In genomic region chr16:4511441-4512082, GRCh38 we compare ENCODE assay signal across 8 cellular contexts. TPM values are rescaled to one million over a fixed set of nuclear protein-coding genes. Genes with fewer than 3 reads are reported as not detected.
A peak's percentile ranks its signal among the peaks of the same experiment; 100 is the strongest.
DNase-seq lines count a peak whose midpoint lies in the region; ATAC-seq and FAIRE-seq lines count a peak whose summit lies in the region.

No MANE protein-coding gene starts in this region.

- ATAC-seq in esophagus mucosa (peak; percentile 74), HG03139 (IDR thresholded peaks at IDR 0.05; ENCODE audit: unreplicated experiment) (no peak)
- peak; percentile 29 for ATAC-seq in naive thymus-derived CD4-positive, alpha-beta T cell
- ATAC-seq in activated CD4-positive, CD25-positive, alpha-beta regulatory T cell treated with anti-CD3 and anti-CD28 coated beads, Interleukin-2, amount 50 U/mL, for 24 hours, result no peak

- peak; percentile 75 for FAIRE-seq in HTR-8/SVneo (lab: Jason Lieb, UNC)

- CTCF ChIA-PET in naive thymus-derived CD4-positive, alpha-beta T cell (lab: Charles Lee), result interaction anchor here (1.6 kb wide), 1 partner anchor 35 kb away, joined by 4 read pairs; the partner anchor contains the start of gene HMOX2

- H3K27ac Mint-ChIP-seq in naive thymus-derived CD4-positive, alpha-beta T cell, result peak overlapping the region; percentile 43 to 90 (median 72)

- H3K27me3 ChIP-seq in SJCRH30, result no peaks in the 10 kb centered on the region
- no peaks in the 10 kb centered on the region for H3K27me3 ChIP-seq in naive thymus-derived CD4-positive, alpha-beta T cell (ENCODE audit: control insufficient read depth in 2 of 2, insufficient read depth in 2 of 2, low read length in 2 of 2)

- peaks cover 34 to 72% (median 52%) of the 10 kb centered on the region in 7 donors for H3K4me1 Mint-ChIP-seq in naive thymus-derived CD4-positive, alpha-beta T cell

- no peaks in the 10 kb centered on the region for H3K27me3 Mint-ChIP-seq in naive thymus-derived CD4-positive, alpha-beta T cell

- POLR2A ChIA-PET in naive thymus-derived CD4-positive, alpha-beta T cell (lab: Charles Lee), result no interaction called here

- no peaks in the 10 kb centered on the region for H3K9me3 ChIP-seq in SJCRH30 (replicated peaks)
- H3K9me3 ChIP-seq in naive thymus-derived CD4-positive, alpha-beta T cell (ENCODE audit: control insufficient read depth in 2 of 3, low read length in 3 of 3), result no peaks in the 10 kb centered on the region

- peaks cover 9 to 40% (median 18%) of the 10 kb centered on the region in 5 donors for H3K36me3 Mint-ChIP-seq in naive thymus-derived CD4-positive, alpha-beta T cell

- no peak overlapping the region for H3K27ac ChIP-seq in SJCRH30
- no peak overlapping the region for H3K27ac ChIP-seq in naive thymus-derived CD4-positive, alpha-beta T cell (ENCODE audit: low read depth, low read length)

- intact Hi-C loops in naive thymus-derived CD4-positive, alpha-beta T cell (cut with micrococcal nuclease), result loop anchor here in 1 of 2 donors (10.0 kb wide), 1 partner anchor 443 kb away; the partner anchor contains the start of gene SEC14L5

- no peak overlapping the region for H3K4me3 Mint-ChIP-seq in naive thymus-derived CD4-positive, alpha-beta T cell

- H3K36me3 ChIP-seq in SJCRH30, result peaks cover 17% of the 10 kb centered on the region
- peaks cover 19 to 74% (median 25%) of the 10 kb centered on the region in 3 experiments for H3K36me3 ChIP-seq in naive thymus-derived CD4-positive, alpha-beta T cell (ENCODE audit: control insufficient read depth in 2 of 3, insufficient read depth in 3 of 3, low read length in 3 of 3)

- H3K4me3 ChIP-seq in SJCRH30, result no peak overlapping the region
- H3K4me3 ChIP-seq in naive thymus-derived CD4-positive, alpha-beta T cell (ENCODE audit: low read length), result no peak overlapping the region

- no peaks in the 10 kb centered on the region for H3K9me3 Mint-ChIP-seq in naive thymus-derived CD4-positive, alpha-beta T cell

- DNase-seq in Caki2 (ENCODE audit: low read depth), result peak; percentile 54
- peak; percentile 60 for DNase-seq in HTR-8/SVneo (ENCODE audit: insufficient read length, low spot score)
- peak; percentile 74 to 81 for DNase-seq in SJCRH30
- no peak for DNase-seq in naive thymus-derived CD4-positive, alpha-beta T cell
- no peak for DNase-seq in epidermal melanocyte (ENCODE audit: insufficient read length, low spot score)

- in situ Hi-C loops in Caki2 (cut with HindIII; ENCODE audit: low pct_unique_long_range_greater_than_20kb, low sequenced_read_pairs), result loop anchor here (25.0 kb wide), 1 partner anchor 126 kb away; no protein-coding TSS in a partner anchor

- H3K4me1 ChIP-seq in SJCRH30, result no peaks in the 10 kb centered on the region
- peaks cover 34 to 35% of the 10 kb centered on the region in 2 donors for H3K4me1 ChIP-seq in naive thymus-derived CD4-positive, alpha-beta T cell (ENCODE audit: control insufficient read depth in 2 of 2, insufficient read depth in 2 of 2, low read length in 2 of 2)

RNA-seq across cellular contexts. Expression of gene CDIP1, which starts 27.0 kb away (rescaled TPM):
- 0.20 and 1.3 TPM in 2 replicates for total RNA-seq in Caki2 (2014; rRNA removed; shearing (Covaris generic); ENCODE audit: low replicate concordance)
- total RNA-seq in SJCRH30 (2014; rRNA removed; shearing (Covaris generic)), result 28.6 and 31.0 TPM in 2 replicates
- 18.9 TPM for total RNA-seq in esophagus mucosa
- 10 to 100 TPM; 28.1 to 41.1 (median 31.0) TPM for total RNA-seq in naive thymus-derived CD4-positive, alpha-beta T cell
- polyA plus RNA-seq in naive thymus-derived CD4-positive, alpha-beta T cell, result 10 to 100 TPM; 28.3 to 33.4 TPM

RNA-seq across cellular contexts. Expression of gene HMOX2, which starts 35.4 kb away (rescaled TPM):
- 59.7 and 65.0 TPM in 2 replicates for total RNA-seq in Caki2 (2014; rRNA removed; shearing (Covaris generic); ENCODE audit: low replicate concordance)
- 22.0 and 24.2 TPM in 2 replicates for total RNA-seq in SJCRH30 (2014; rRNA removed; shearing (Covaris generic))
- 46.6 TPM for total RNA-seq in esophagus mucosa
- total RNA-seq in naive thymus-derived CD4-positive, alpha-beta T cell, result 10 to 100 TPM; 44.6 to 84.9 (median 61.0) TPM
- polyA plus RNA-seq in naive thymus-derived CD4-positive, alpha-beta T cell, result 100 to 1,000 TPM; 127 to 163 TPM

RNA-seq across cellular contexts. Expression of gene NMRAL1, which starts 37.1 kb away (rescaled TPM):
- 211 and 290 TPM in 2 replicates for total RNA-seq in Caki2 (2014; rRNA removed; shearing (Covaris generic); ENCODE audit: low replicate concordance)
- 0.79 and 2.2 TPM in 2 replicates for total RNA-seq in SJCRH30 (2014; rRNA removed; shearing (Covaris generic))
- 35.2 TPM for total RNA-seq in esophagus mucosa
- 10 to 100 TPM; 34.2 to 72.7 (median 58.1) TPM for total RNA-seq in naive thymus-derived CD4-positive, alpha-beta T cell
- polyA plus RNA-seq in naive thymus-derived CD4-positive, alpha-beta T cell, result 10 to 100 TPM; 61.3 to 81.8 TPM

RNA-seq across cellular contexts. Expression of gene C16orf96, which starts 44.6 kb away (rescaled TPM):
- not detected in 2 replicates for total RNA-seq in Caki2 (2014; rRNA removed; shearing (Covaris generic); ENCODE audit: low replicate concordance)
- not detected in 2 replicates for total RNA-seq in SJCRH30 (2014; rRNA removed; shearing (Covaris generic))
- 0.04 TPM for total RNA-seq in esophagus mucosa
- under 1 TPM; 0.17 to 0.70 (median 0.64) TPM for total RNA-seq in naive thymus-derived CD4-positive, alpha-beta T cell
- polyA plus RNA-seq in naive thymus-derived CD4-positive, alpha-beta T cell, result not detected

Comparison
In these comparisons a context has a peak if more than half of its experiments do, and no peak if none do; other contexts are left out.
1. DNase-seq: peak in Caki2 (single experiment), HTR-8/SVneo (single experiment) and SJCRH30 (2 of 2); none in naive thymus-derived CD4-positive, alpha-beta T cell (0 of 9) and epidermal melanocyte (single experiment).
2. ATAC-seq: peak in esophagus mucosa (single experiment) and naive thymus-derived CD4-positive, alpha-beta T cell (single experiment); none in activated CD4-positive, CD25-positive, alpha-beta regulatory T cell treated with anti-CD3 and anti-CD28 coated beads, Interleukin-2, amount 50 U/mL, for 24 hours (0 of 2) and HG03139 (single experiment).
3. RNA of gene NMRAL1, which starts 37.1 kb away (total RNA-seq): 211 to 290 TPM in Caki2, 34.2 to 72.7 TPM in naive thymus-derived CD4-positive, alpha-beta T cell and 35.2 TPM in esophagus mucosa (single experiment); 0.79 to 2.2 TPM in SJCRH30; every median in the first group is over 10 times any median in the second.